ENCODE assay signal across 16 cellular contexts in the genomic region with DNA sequence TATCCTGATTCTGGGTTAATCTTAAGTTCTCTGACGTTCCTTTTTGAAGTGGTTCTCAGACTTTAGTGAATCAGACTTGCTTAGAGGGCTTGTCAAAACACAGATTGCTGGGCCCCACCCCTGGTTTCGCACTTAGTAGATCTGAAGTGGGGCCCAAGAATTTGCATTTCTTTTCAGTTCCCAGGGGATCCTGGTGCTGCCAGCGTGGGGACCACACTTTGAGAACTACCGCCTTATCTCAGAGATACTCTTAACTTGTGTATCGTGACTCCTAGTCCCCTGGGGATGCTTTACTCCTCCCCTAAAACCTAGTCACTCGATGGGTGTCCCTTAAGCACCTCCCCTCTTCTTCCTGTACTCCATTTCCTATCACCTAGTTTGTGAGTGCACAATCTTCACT. TPM values are rescaled to one million over a fixed set of nuclear protein-coding genes. Genes with fewer than 3 reads are reported as not detected.
DNase-seq lines count a peak whose midpoint lies in the region; ATAC-seq, FAIRE-seq and TF ChIP-seq lines count a peak whose summit lies in the region.
"Had no signal": no experiment of that assay in that cellular context is flagged by ENCODE, and none has a peak within 500 bp of the region (broad histone marks: within the 10 kb centered on the region; RNA-seq: fewer than 3 reads in every experiment).

No MANE protein-coding gene starts in this region.

- H3K27ac ChIP-seq in smooth muscle cell (ENCODE audit: low read depth) (no peak overlapping the region), adrenal gland (no peak overlapping the region), caudate nucleus (ENCODE audit: low read depth, low read length) (no peak overlapping the region)
- H3K27ac ChIP-seq: neural progenitor cell, SJSA1 had no signal

- H3F3A ChIP-seq in smooth muscle cell (ENCODE audit: low read depth), result no peaks in the 10 kb centered on the region

- ATAC-seq in GM18867 (IDR thresholded peaks at IDR 0.05; ENCODE audit: unreplicated experiment), result peak; percentile 73
- peak; percentile 74 for ATAC-seq in GM21825 (IDR thresholded peaks at IDR 0.05; ENCODE audit: unreplicated experiment)

- no peaks in the 10 kb centered on the region for H3K27me3 Mint-ChIP-seq in IgD-negative memory B cell

- peak overlapping the region in 1 of 3 donors; percentile 6 for H3K27ac Mint-ChIP-seq in IgD-negative memory B cell
- H3K27ac Mint-ChIP-seq: activated CD4-positive, alpha-beta T cell treated with anti-CD3 and anti-CD28 coated beads, Interleukin-2, amount 10 ng/mL, durations not matched to agents 24 days and 14 days; CD4-positive, alpha-beta T cell; neural progenitor cell had no signal

- no peaks in the 10 kb centered on the region for H4K20me1 ChIP-seq in smooth muscle cell (ENCODE audit: low read depth)

- no peak for TF ChIP-seq POLR2A in adrenal gland (IDR thresholded peaks at IDR 0.05)

- H3K4me3 Mint-ChIP-seq in IgD-negative memory B cell, result peak overlapping the region; percentile 10 to 84 (median 49)
- H3K4me3 Mint-ChIP-seq: activated CD4-positive, alpha-beta T cell treated with anti-CD3 and anti-CD28 coated beads, Interleukin-2, amount 10 ng/mL, durations not matched to agents 24 days and 14 days; CD4-positive, alpha-beta T cell; neural progenitor cell had no signal

- H3K79me2 ChIP-seq in smooth muscle cell (ENCODE audit: low read depth), result no peaks in the 10 kb centered on the region

- H3K9me3 ChIP-seq in smooth muscle cell (replicated peaks; ENCODE audit: low read depth) (no peaks in the 10 kb centered on the region), adrenal gland (replicated peaks in 1 of 3) (no peaks in the 10 kb centered on the region)
- H3K9me3 ChIP-seq: SJSA1 had no signal

- H3K4me1 ChIP-seq in smooth muscle cell (ENCODE audit: low read depth) (no peaks in the 10 kb centered on the region), adrenal gland (replicated peaks in 1 of 2) (no peaks in the 10 kb centered on the region)
- H3K4me1 ChIP-seq: neural progenitor cell, SJSA1 had no signal

- H3K4me3 ChIP-seq in GM12864 (ENCODE audit: low read depth, low read length) (no peak overlapping the region), smooth muscle cell (no peak overlapping the region), adrenal gland (no peak overlapping the region)
- H3K4me3 ChIP-seq: neural progenitor cell, SJSA1 had no signal

- no peak overlapping the region for H3K9ac ChIP-seq in smooth muscle cell (ENCODE audit: low read depth)
- H3K9ac ChIP-seq: neural progenitor cell had no signal

- H3K36me3 Mint-ChIP-seq in IgD-negative memory B cell, result peaks cover 5% of the 10 kb centered on the region
- H3K36me3 Mint-ChIP-seq: neural progenitor cell had no signal

- no peak for TF ChIP-seq CTCF in GM12864 (IDR thresholded peaks at IDR 0.05; ENCODE audit: low read depth, low read length, missing control alignments)
- TF ChIP-seq CTCF in smooth muscle cell (IDR thresholded peaks at IDR 0.05; ENCODE audit: borderline replicate concordance, insufficient read depth, poor library complexity, severe bottlenecking), result no peak
- TF ChIP-seq CTCF in adrenal gland (IDR thresholded peaks at IDR 0.05), result no peak

- H3K9me3 Mint-ChIP-seq in IgD-negative memory B cell, result no peaks in the 10 kb centered on the region
- H3K9me3 Mint-ChIP-seq: activated CD4-positive, alpha-beta T cell treated with anti-CD3 and anti-CD28 coated beads, Interleukin-2, amount 10 ng/mL, durations not matched to agents 24 days and 14 days; CD4-positive, alpha-beta T cell; neural progenitor cell had no signal

- no peak overlapping the region for H2AFZ ChIP-seq in smooth muscle cell (ENCODE audit: low read depth)
- H2AFZ ChIP-seq: neural progenitor cell had no signal

- intact Hi-C loops in adrenal gland (cut with DNase I), result no loop called here

- peaks cover 12 to 17% (median 13%) of the 10 kb centered on the region in 3 donors for H3K4me1 Mint-ChIP-seq in IgD-negative memory B cell
- H3K4me1 Mint-ChIP-seq: activated CD4-positive, alpha-beta T cell treated with anti-CD3 and anti-CD28 coated beads, Interleukin-2, amount 10 ng/mL, durations not matched to agents 24 days and 14 days; neural progenitor cell had no signal

- H3K27me3 ChIP-seq in smooth muscle cell (ENCODE audit: low read depth) (no peaks in the 10 kb centered on the region), adrenal gland (no peaks in the 10 kb centered on the region)
- H3K27me3 ChIP-seq: neural progenitor cell had no signal

- H3K36me3 ChIP-seq in smooth muscle cell (ENCODE audit: low read depth), result no peaks in the 10 kb centered on the region
- H3K36me3 ChIP-seq in adrenal gland (replicated peaks in 1 of 2), result no peaks in the 10 kb centered on the region
- H3K36me3 ChIP-seq: neural progenitor cell, SJSA1 had no signal

- 65% methylated on average over 6 of the region's 6 CpGs for WGBS in smooth muscle cell (ENCODE audit: low lambda C conversion rate)
- WGBS in adrenal gland, 4 donors, result 72 to 79% (median 79%) methylated on average over 6 of the region's 6 CpGs

- peak; percentile 95 for DNase-seq in GM12864 (ENCODE audit: low read depth)
- no peak for DNase-seq in smooth muscle cell (lab: John Stamatoyannopoulos, UW; ENCODE audit: unreplicated experiment)
- no peak for DNase-seq in HTR-8/SVneo (ENCODE audit: insufficient read length, low spot score)
- no peak for DNase-seq in adrenal gland
- no peak for DNase-seq in caudate nucleus (lab: John Stamatoyannopoulos, UW)
- DNase-seq: activated CD4-positive, alpha-beta T cell treated with anti-CD3 and anti-CD28 coated beads, Interleukin-2, amount 10 ng/mL, durations not matched to agents 24 days and 14 days; CD4-positive, alpha-beta T cell; NCI-H1105 had no signal

- FAIRE-seq in HTR-8/SVneo (lab: Jason Lieb, UNC), result no peak

- no peak overlapping the region for H3K4me2 ChIP-seq in smooth muscle cell
- H3K4me2 ChIP-seq: neural progenitor cell had no signal

RNA-seq across cellular contexts. Expression of a gene that starts 5.6 kb away (rescaled TPM):
- not detected for polyA plus RNA-seq in IgD-negative memory B cell
- total RNA-seq in smooth muscle cell, result 203 and 298 TPM in 2 replicates
- polyA plus RNA-seq in smooth muscle cell, result 41.7 and 68.3 TPM in 2 replicates
- total RNA-seq in adrenal gland, result not detected
- not detected for polyA plus RNA-seq in adrenal gland
- total RNA-seq: activated CD4-positive, alpha-beta T cell treated with anti-CD3 and anti-CD28 coated beads, Interleukin-2, amount 10 ng/mL, durations not matched to agents 24 days and 14 days; CD4-positive, alpha-beta T cell; dermis microvascular lymphatic vessel endothelial cell; H4; kidney epithelial cell; SJSA1 had no signal

RNA-seq across cellular contexts. Expression of a gene that starts 28.8 kb away (rescaled TPM):
- 1.1 TPM for polyA plus RNA-seq in IgD-negative memory B cell
- total RNA-seq in smooth muscle cell, result 46.5 and 132 TPM in 2 replicates
- polyA plus RNA-seq in smooth muscle cell, result 31.2 and 75.4 TPM in 2 replicates
- total RNA-seq in adrenal gland, result 10 to 100 TPM in 5 of 8 donors, 1 to 10 TPM in 3; 4.9 to 39.4 (median 17.6) TPM
- polyA plus RNA-seq in adrenal gland, result 10 to 100 TPM; 29.3 to 70.5 (median 63.2) TPM
- total RNA-seq: activated CD4-positive, alpha-beta T cell treated with anti-CD3 and anti-CD28 coated beads, Interleukin-2, amount 10 ng/mL, durations not matched to agents 24 days and 14 days; CD4-positive, alpha-beta T cell; dermis microvascular lymphatic vessel endothelial cell; SJSA1 had no signal

RNA-seq across cellular contexts. Expression of a gene that starts 36.6 kb away (rescaled TPM):
- polyA plus RNA-seq in IgD-negative memory B cell, result not detected
- not detected in 2 replicates for total RNA-seq in smooth muscle cell
- not detected in 2 replicates for polyA plus RNA-seq in smooth muscle cell
- under 1 TPM in 2 of 8 donors, not detected in 6; 0.29 to 0.52 TPM for total RNA-seq in adrenal gland
- polyA plus RNA-seq in adrenal gland, result under 1 TPM; 0.33 to 0.88 (median 0.40) TPM
- total RNA-seq: activated CD4-positive, alpha-beta T cell treated with anti-CD3 and anti-CD28 coated beads, Interleukin-2, amount 10 ng/mL, durations not matched to agents 24 days and 14 days; dermis microvascular lymphatic vessel endothelial cell; H4; kidney epithelial cell; SJSA1 had no signal

RNA-seq across cellular contexts. Expression of a gene that starts 43.5 kb away (rescaled TPM):
- polyA plus RNA-seq in IgD-negative memory B cell (not detected), smooth muscle cell (4.9 and 11.7 TPM in 2 replicates), adrenal gland (under 1 TPM in 1 of 3 donors, not detected in 2; 0.77 TPM)
- total RNA-seq in smooth muscle cell (14.9 and 19.8 TPM in 2 replicates), adrenal gland (not detected)
- total RNA-seq: activated CD4-positive, alpha-beta T cell treated with anti-CD3 and anti-CD28 coated beads, Interleukin-2, amount 10 ng/mL, durations not matched to agents 24 days and 14 days; CD4-positive, alpha-beta T cell; dermis microvascular lymphatic vessel endothelial cell; kidney epithelial cell; SJSA1 had no signal

RNA-seq across cellular contexts. Expression of a gene that starts 48.6 kb away (rescaled TPM):
- not detected for polyA plus RNA-seq in IgD-negative memory B cell
- not detected in 2 replicates for total RNA-seq in smooth muscle cell
- 0.16 TPM in 1 of 2 replicates, not detected in the other for polyA plus RNA-seq in smooth muscle cell
- not detected for total RNA-seq in adrenal gland
- polyA plus RNA-seq in adrenal gland, result not detected
- total RNA-seq: activated CD4-positive, alpha-beta T cell treated with anti-CD3 and anti-CD28 coated beads, Interleukin-2, amount 10 ng/mL, durations not matched to agents 24 days and 14 days; CD4-positive, alpha-beta T cell; dermis microvascular lymphatic vessel endothelial cell; H4; kidney epithelial cell; SJSA1 had no signal

Comparison
In these comparisons a context has a peak if more than half of its experiments do, and no peak if none do; other contexts are left out.
1. RNA of a gene that starts 5.6 kb away (polyA plus RNA-seq): 41.7 to 68.3 TPM in smooth muscle cell; not detected in IgD-negative memory B cell (single experiment) and not detected in adrenal gland; every median in the first group is over 10 times any median in the second.
2. RNA of a gene that starts 28.8 kb away (polyA plus RNA-seq): 29.3 to 70.5 TPM in adrenal gland and 31.2 to 75.4 TPM in smooth muscle cell; 1.1 TPM in IgD-negative memory B cell (single experiment); every median in the first group is over 10 times any median in the second.